24 cellular contexts compared by ENCODE assay signal in the genomic region with DNA sequence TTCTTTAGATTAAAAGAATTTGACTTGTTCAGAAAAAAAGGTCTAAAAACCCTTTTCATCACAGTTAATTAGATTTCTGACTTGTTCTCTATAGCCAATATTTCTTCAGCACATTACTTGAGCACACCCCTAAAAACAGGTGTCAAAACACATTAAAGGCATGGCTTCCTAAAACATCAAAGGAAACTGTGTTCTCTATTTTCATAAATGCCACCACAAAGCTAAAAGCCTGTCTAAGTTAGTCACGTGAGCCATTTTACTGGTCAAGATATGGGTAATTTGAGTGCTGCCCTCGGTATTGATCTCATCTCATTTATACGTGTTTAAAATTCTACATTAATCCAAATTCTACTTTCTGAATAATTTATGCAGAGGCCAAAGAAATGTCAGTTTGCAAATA.
"Had no signal": no experiment of that assay in that cellular context is flagged by ENCODE, and none has a peak within 500 bp of the region (broad histone marks: within the 10 kb centered on the region; RNA-seq: fewer than 3 reads in every experiment).

No MANE protein-coding gene starts in this region.

- H3K27ac ChIP-seq: neutrophil, pancreas, prostate gland, right lobe of liver, sigmoid colon, stomach, thoracic aorta, thyroid gland, tibial nerve, upper lobe of left lung, vagina had no signal

- H3K4me1 ChIP-seq: pancreas, prostate gland, right lobe of liver, sigmoid colon, stomach, thyroid gland, upper lobe of left lung, vagina had no signal

- DNase-seq: natural killer cell; nucleus accumbens; pancreas; right cardiac atrium; right lobe of liver; sigmoid colon; small intestine; stimulated activated CD4-positive, alpha-beta T cell treated with anti-CD3 and anti-CD28 coated beads, Interleukin-15, amount 100 ng/mL, for 24 hours; stimulated activated CD4-positive, alpha-beta T cell treated with anti-CD3 and anti-CD28 coated beads, Interleukin-2, amount 100 ng/mL, for 24 hours; stimulated activated CD4-positive, alpha-beta T cell treated with anti-CD3 and anti-CD28 coated beads, Interleukin-2, amount 100 ng/mL, for 48 hours; stimulated activated CD4-positive, alpha-beta T cell treated with anti-CD3 and anti-CD28 coated beads, Interleukin-4, amount 100 ng/mL, for 24 hours; stimulated activated naive B cell treated with anti-CD40 and anti-IgM and Interleukin-4, amounts not matched to agents 10 μg/mL and 1 μg/mL and 100 μg/mL, for 72 hours; stimulated activated naive CD4-positive, alpha-beta T cell treated with Interleukin-2 at 50 U/mL for 16 hours; stomach; thyroid gland; trophoblast cell; upper lobe of left lung had no signal

- H3K4me3 ChIP-seq: pancreas, prostate gland, right lobe of liver, sigmoid colon, stomach, thoracic aorta, thyroid gland, tibial nerve, upper lobe of left lung, vagina had no signal

- H3K27me3 ChIP-seq: neutrophil, pancreas, right lobe of liver, sigmoid colon, stomach, thyroid gland, tibial nerve, upper lobe of left lung, vagina had no signal

- ATAC-seq: natural killer cell; pancreas; right cardiac atrium; right lobe of liver; stimulated activated effector memory CD8-positive, alpha-beta T cell treated with anti-CD3 and anti-CD28 coated beads, Interleukin-12 subunit alpha, Interleukin-12 subunit beta, amount 100 ng/mL, for 72 hours; stimulated activated naive B cell treated with anti-CD40 and anti-IgM and Interleukin-4, amounts not matched to agents 10 μg/mL and 1 μg/mL and 100 μg/mL, for 72 hours had no signal

- H3K9me3 ChIP-seq: neutrophil, pancreas, prostate gland, right lobe of liver, sigmoid colon, stomach, thoracic aorta, thyroid gland, upper lobe of left lung, vagina had no signal

- H3K36me3 ChIP-seq: neutrophil, pancreas, prostate gland, right lobe of liver, sigmoid colon, stomach, thoracic aorta, thyroid gland, tibial nerve, upper lobe of left lung, vagina had no signal

- FAIRE-seq: pancreas, small intestine, urothelium cell line had no signal
